Comparison of ENCODE assay signal across 8 cellular contexts in genomic region chr6:132820629-132821381, GRCh38. TPM values are rescaled to one million over a fixed set of nuclear protein-coding genes. Genes with fewer than 3 reads are reported as not detected.
DNase-seq lines count a peak whose midpoint lies in the region; ATAC-seq and TF ChIP-seq lines count a peak whose summit lies in the region.

No MANE protein-coding gene starts in this region.

- CTCF ChIA-PET in GM10248 (lab: Yijun Ruan, JAX): interaction anchor here (1.5 to 2.0 kb wide), 3 partner anchors 10 to 1096 kb away, joined by 6 to 8 read pairs (median 8); no protein-coding TSS in a partner anchor

- peaks cover 41% of the 10 kb centered on the region for H3K36me3 ChIP-seq in mesodermal cell (ENCODE audit: control insufficient read depth, insufficient read depth, low read length)

- no peak for TF ChIP-seq CTCF in GM10248 (IDR thresholded peaks at IDR 0.05; ENCODE audit: control extremely low read depth, extremely low read depth, low read depth, missing control alignments)

- no peaks in the 10 kb centered on the region for H3K9me3 Mint-ChIP-seq in activated naive CD8-positive, alpha-beta T cell treated with anti-CD3 and anti-CD28 coated beads for 36 hours

- H3K4me1 ChIP-seq in mesodermal cell (ENCODE audit: control insufficient read depth, insufficient read depth, low read length, poor library complexity, severe bottlenecking): no peaks in the 10 kb centered on the region

- H3K27me3 Mint-ChIP-seq in activated naive CD8-positive, alpha-beta T cell treated with anti-CD3 and anti-CD28 coated beads for 36 hours: peaks cover 18% of the 10 kb centered on the region

- no peak overlapping the region for H3K4me3 Mint-ChIP-seq in activated naive CD8-positive, alpha-beta T cell treated with anti-CD3 and anti-CD28 coated beads for 36 hours

- no peaks in the 10 kb centered on the region for H3K9me3 ChIP-seq in mesodermal cell (ENCODE audit: control insufficient read depth, low read length)

- DNase-seq in EL (peak; percentile 45), Kasumi-1 (lab: John Stamatoyannopoulos, UW) (peak; percentile 31 to 34), NCI-H2081 treated with DMSO at 0.1 percent for 48 hours (lab: John Stamatoyannopoulos, UW) (no peak), GM10248 (ENCODE audit: extremely low spot score) (no peak)
- no peak for DNase-seq in activated naive CD8-positive, alpha-beta T cell treated with anti-CD3 and anti-CD28 coated beads for 36 hours
- no peak for DNase-seq in activated effector memory CD4-positive, alpha-beta T cell treated with anti-CD3 and anti-CD28 coated beads, Interleukin-2, amount 50 U/mL, for 16 hours

- no peak for ATAC-seq in HG03378 (IDR thresholded peaks at IDR 0.05; ENCODE audit: unreplicated experiment)

- POLR2A ChIA-PET in GM10248 (lab: Yijun Ruan, JAX): interaction anchor here (0.6 kb wide), 3 partner anchors 34 to 1950 kb away, joined by 3 to 4 read pairs (median 3); no protein-coding TSS in a partner anchor

- H3K27ac Mint-ChIP-seq in activated naive CD8-positive, alpha-beta T cell treated with anti-CD3 and anti-CD28 coated beads for 36 hours: peak overlapping the region; percentile 97

- H3K4me1 Mint-ChIP-seq in activated naive CD8-positive, alpha-beta T cell treated with anti-CD3 and anti-CD28 coated beads for 36 hours: peaks cover 47% of the 10 kb centered on the region

- H3K36me3 Mint-ChIP-seq in activated naive CD8-positive, alpha-beta T cell treated with anti-CD3 and anti-CD28 coated beads for 36 hours: peaks cover 39% of the 10 kb centered on the region

- peak overlapping the region; percentile 10 for H3K27ac ChIP-seq in mesodermal cell (ENCODE audit: low read depth, low read length, severe bottlenecking)

- WGBS in mesodermal cell (ENCODE audit: insufficient coverage in 2 of 2), 2 experiments: 83 to 85% methylated on average over 3 to 5 of the region's 5 CpGs

- H3K4me3 ChIP-seq in mesodermal cell (ENCODE audit: extremely low read depth, insufficient read depth, low read length, poor library complexity, severe bottlenecking): no peak overlapping the region

RNA-seq across cellular contexts. Expression of gene RPS12, which starts 6.4 kb away (rescaled TPM):
- 1,000 to 10,000 TPM; 1,899 to 2,004 TPM for total RNA-seq in activated naive CD8-positive, alpha-beta T cell treated with anti-CD3 and anti-CD28 coated beads for 36 hours
- polyA plus RNA-seq in mesodermal cell (2013, experiment 1 of 2): 2,262 TPM
- polyA plus RNA-seq in mesodermal cell (2013, experiment 2 of 2): 2,150 TPM

RNA-seq across cellular contexts. Expression of gene SLC18B1, which starts 22.4 kb away (rescaled TPM):
- 10 to 100 TPM in 1 of 2 experiments, 1 to 10 TPM in 1; 9.7 to 10.8 TPM for total RNA-seq in activated naive CD8-positive, alpha-beta T cell treated with anti-CD3 and anti-CD28 coated beads for 36 hours
- 9.3 TPM for polyA plus RNA-seq in mesodermal cell (2013, experiment 1 of 2)
- 8.0 TPM for polyA plus RNA-seq in mesodermal cell (2013, experiment 2 of 2)

Comparison
In these comparisons a context has a peak if more than half of its experiments do, and no peak if none do; other contexts are left out.
1. DNase-seq: peak in EL (single experiment) and Kasumi-1 (2 of 2); none in activated naive CD8-positive, alpha-beta T cell treated with anti-CD3 and anti-CD28 coated beads for 36 hours (single experiment), NCI-H2081 treated with DMSO at 0.1 percent for 48 hours (single experiment), GM10248 (single experiment) and activated effector memory CD4-positive, alpha-beta T cell treated with anti-CD3 and anti-CD28 coated beads, Interleukin-2, amount 50 U/mL, for 16 hours (single experiment).